In the genomic region with DNA sequence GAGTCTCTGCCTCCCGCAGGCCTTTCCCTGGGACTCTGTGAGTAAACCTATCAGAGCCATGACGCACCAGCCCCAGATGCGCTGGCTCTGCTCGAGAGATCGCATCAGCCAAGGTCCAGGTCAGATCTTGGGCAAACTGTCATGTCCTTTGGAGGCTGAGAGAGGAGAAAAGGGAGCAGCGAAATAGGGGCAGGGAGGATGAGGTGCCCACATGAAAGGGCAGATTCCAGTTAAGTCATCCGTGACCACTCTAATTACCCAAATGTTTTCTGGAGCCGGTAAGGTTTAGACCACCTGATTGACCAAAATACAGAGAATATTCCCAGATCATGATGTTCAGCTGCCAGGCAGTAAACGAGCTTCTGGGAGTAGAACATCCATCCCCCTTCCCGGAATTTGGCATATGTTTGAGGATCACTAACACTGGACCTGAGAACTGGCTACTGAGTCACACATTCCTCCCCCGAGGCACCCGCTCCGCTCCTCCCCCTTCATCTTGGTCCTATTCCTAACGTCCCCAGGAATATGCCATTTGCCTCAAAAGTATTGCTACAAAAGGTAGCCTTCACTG, we compare ENCODE assay signal across 1 cellular context.
TF ChIP-seq lines count a peak whose summit lies in the region.

No MANE protein-coding gene starts in this region.

TF ChIP-seq in GM23338, 12 proteins besides CTCF, POLR2A, EP300 and RAD21 (continued from another document):
- TF ChIP-seq, protein P1, sequence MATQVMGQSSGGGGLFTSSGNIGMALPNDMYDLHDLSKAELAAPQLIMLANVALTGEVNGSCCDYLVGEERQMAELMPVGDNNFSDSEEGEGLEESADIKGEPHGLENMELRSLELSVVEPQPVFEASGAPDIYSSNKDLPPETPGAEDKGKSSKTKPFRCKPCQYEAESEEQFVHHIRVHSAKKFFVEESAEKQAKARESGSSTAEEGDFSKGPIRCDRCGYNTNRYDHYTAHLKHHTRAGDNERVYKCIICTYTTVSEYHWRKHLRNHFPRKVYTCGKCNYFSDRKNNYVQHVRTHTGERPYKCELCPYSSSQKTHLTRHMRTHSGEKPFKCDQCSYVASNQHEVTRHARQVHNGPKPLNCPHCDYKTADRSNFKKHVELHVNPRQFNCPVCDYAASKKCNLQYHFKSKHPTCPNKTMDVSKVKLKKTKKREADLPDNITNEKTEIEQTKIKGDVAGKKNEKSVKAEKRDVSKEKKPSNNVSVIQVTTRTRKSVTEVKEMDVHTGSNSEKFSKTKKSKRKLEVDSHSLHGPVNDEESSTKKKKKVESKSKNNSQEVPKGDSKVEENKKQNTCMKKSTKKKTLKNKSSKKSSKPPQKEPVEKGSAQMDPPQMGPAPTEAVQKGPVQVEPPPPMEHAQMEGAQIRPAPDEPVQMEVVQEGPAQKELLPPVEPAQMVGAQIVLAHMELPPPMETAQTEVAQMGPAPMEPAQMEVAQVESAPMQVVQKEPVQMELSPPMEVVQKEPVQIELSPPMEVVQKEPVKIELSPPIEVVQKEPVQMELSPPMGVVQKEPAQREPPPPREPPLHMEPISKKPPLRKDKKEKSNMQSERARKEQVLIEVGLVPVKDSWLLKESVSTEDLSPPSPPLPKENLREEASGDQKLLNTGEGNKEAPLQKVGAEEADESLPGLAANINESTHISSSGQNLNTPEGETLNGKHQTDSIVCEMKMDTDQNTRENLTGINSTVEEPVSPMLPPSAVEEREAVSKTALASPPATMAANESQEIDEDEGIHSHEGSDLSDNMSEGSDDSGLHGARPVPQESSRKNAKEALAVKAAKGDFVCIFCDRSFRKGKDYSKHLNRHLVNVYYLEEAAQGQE (IDR thresholded peaks at IDR 0.05; ENCODE audit: unreplicated experiment), result no peak
- TF ChIP-seq NANOG (IDR thresholded peaks at IDR 0.05; ENCODE audit: borderline replicate concordance), result no peak
- no peak for TF ChIP-seq EZH2 (IDR thresholded peaks at IDR 0.05; ENCODE audit: low read depth, unreplicated experiment)
- no peak for TF ChIP-seq CREB1 (CRISPR knock-in tag; IDR thresholded peaks at IDR 0.05; ENCODE audit: low read depth)
- no peak for TF ChIP-seq ZNF114 (CRISPR knock-in tag; IDR thresholded peaks at IDR 0.05)
- TF ChIP-seq, protein P2, sequence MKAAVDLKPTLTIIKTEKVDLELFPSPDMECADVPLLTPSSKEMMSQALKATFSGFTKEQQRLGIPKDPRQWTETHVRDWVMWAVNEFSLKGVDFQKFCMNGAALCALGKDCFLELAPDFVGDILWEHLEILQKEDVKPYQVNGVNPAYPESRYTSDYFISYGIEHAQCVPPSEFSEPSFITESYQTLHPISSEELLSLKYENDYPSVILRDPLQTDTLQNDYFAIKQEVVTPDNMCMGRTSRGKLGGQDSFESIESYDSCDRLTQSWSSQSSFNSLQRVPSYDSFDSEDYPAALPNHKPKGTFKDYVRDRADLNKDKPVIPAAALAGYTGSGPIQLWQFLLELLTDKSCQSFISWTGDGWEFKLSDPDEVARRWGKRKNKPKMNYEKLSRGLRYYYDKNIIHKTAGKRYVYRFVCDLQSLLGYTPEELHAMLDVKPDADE (IDR thresholded peaks at IDR 0.05), result no peak
- TF ChIP-seq, protein P3, sequence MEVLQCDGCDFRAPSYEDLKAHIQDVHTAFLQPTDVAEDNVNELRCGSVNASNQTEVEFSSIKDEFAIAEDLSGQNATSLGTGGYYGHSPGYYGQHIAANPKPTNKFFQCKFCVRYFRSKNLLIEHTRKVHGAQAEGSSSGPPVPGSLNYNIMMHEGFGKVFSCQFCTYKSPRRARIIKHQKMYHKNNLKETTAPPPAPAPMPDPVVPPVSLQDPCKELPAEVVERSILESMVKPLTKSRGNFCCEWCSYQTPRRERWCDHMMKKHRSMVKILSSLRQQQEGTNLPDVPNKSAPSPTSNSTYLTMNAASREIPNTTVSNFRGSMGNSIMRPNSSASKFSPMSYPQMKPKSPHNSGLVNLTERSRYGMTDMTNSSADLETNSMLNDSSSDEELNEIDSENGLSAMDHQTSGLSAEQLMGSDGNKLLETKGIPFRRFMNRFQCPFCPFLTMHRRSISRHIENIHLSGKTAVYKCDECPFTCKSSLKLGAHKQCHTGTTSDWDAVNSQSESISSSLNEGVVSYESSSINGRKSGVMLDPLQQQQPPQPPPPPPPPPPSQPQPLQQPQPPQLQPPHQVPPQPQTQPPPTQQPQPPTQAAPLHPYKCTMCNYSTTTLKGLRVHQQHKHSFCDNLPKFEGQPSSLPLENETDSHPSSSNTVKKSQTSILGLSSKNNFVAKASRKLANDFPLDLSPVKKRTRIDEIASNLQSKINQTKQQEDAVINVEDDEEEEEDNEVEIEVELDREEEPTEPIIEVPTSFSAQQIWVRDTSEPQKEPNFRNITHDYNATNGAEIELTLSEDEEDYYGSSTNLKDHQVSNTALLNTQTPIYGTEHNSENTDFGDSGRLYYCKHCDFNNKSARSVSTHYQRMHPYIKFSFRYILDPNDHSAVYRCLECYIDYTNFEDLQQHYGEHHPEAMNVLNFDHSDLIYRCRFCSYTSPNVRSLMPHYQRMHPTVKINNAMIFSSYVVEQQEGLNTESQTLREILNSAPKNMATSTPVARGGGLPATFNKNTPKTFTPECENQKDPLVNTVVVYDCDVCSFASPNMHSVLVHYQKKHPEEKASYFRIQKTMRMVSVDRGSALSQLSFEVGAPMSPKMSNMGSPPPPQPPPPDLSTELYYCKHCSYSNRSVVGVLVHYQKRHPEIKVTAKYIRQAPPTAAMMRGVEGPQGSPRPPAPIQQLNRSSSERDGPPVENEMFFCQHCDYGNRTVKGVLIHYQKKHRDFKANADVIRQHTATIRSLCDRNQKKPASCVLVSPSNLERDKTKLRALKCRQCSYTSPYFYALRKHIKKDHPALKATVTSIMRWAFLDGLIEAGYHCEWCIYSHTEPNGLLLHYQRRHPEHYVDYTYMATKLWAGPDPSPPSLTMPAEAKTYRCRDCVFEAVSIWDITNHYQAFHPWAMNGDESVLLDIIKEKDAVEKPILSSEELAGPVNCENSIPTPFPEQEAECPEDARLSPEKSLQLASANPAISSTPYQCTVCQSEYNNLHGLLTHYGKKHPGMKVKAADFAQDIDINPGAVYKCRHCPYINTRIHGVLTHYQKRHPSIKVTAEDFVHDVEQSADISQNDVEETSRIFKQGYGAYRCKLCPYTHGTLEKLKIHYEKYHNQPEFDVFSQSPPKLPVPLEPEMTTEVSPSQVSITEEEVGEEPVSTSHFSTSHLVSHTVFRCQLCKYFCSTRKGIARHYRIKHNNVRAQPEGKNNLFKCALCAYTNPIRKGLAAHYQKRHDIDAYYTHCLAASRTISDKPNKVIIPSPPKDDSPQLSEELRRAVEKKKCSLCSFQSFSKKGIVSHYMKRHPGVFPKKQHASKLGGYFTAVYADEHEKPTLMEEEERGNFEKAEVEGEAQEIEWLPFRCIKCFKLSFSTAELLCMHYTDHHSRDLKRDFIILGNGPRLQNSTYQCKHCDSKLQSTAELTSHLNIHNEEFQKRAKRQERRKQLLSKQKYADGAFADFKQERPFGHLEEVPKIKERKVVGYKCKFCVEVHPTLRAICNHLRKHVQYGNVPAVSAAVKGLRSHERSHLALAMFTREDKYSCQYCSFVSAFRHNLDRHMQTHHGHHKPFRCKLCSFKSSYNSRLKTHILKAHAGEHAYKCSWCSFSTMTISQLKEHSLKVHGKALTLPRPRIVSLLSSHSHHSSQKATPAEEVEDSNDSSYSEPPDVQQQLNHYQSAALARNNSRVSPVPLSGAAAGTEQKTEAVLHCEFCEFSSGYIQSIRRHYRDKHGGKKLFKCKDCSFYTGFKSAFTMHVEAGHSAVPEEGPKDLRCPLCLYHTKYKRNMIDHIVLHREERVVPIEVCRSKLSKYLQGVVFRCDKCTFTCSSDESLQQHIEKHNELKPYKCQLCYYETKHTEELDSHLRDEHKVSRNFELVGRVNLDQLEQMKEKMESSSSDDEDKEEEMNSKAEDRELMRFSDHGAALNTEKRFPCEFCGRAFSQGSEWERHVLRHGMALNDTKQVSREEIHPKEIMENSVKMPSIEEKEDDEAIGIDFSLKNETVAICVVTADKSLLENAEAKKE (CRISPR knock-in tag; IDR thresholded peaks at IDR 0.05), result no peak
- TF ChIP-seq POLR2AphosphoS5 (IDR thresholded peaks at IDR 0.05; ENCODE audit: low read depth), result no peak
- no peak for TF ChIP-seq STAT1 (IDR thresholded peaks at IDR 0.05; ENCODE audit: unreplicated experiment)
- no peak for TF ChIP-seq ZNF331 (CRISPR knock-in tag; IDR thresholded peaks at IDR 0.05; ENCODE audit: low read depth)
- no peak for TF ChIP-seq JUNB (IDR thresholded peaks at IDR 0.05; ENCODE audit: unreplicated experiment)
